In genomic region chr11:60914620-60915249, GRCh38 we compare ENCODE assay signal across 8 cellular contexts. TPM values are rescaled to one million over a fixed set of nuclear protein-coding genes. Genes with fewer than 3 reads are reported as not detected.
DNase-seq lines count a peak whose midpoint lies in the region; ATAC-seq and TF ChIP-seq lines count a peak whose summit lies in the region.

No MANE protein-coding gene starts in this region.

- H3F3A ChIP-seq in GM23248 (ENCODE audit: insufficient read depth) = peaks cover 3% of the 10 kb centered on the region; the same call in 1 of the 2 replicates

- no peak for TF ChIP-seq EP300 in sigmoid colon (IDR thresholded peaks at IDR 0.05)

- H3K9ac ChIP-seq in GM23248 (peak overlapping the region; percentile 85), NT2/D1 (ENCODE audit: insufficient read length, low read depth) (peak overlapping the region; percentile 88)

- no peaks in the 10 kb centered on the region for H3K36me3 ChIP-seq in CD8-positive, alpha-beta T cell (ENCODE audit: insufficient read depth, low read length)
- H3K36me3 ChIP-seq in GM23248 (ENCODE audit: low read depth) = no peaks in the 10 kb centered on the region
- H3K36me3 ChIP-seq in NT2/D1 (ENCODE audit: insufficient read depth, insufficient read length, low read length) = peaks cover 24% of the 10 kb centered on the region
- H3K36me3 ChIP-seq in right atrium auricular region = peaks cover 4% of the 10 kb centered on the region
- H3K36me3 ChIP-seq in sigmoid colon = peaks cover 0 to 2% (median 0%) of the 10 kb centered on the region in 4 donors

- peaks cover 40% of the 10 kb centered on the region for H3K4me1 ChIP-seq in CD8-positive, alpha-beta T cell (ENCODE audit: insufficient read depth, low read length)
- H3K4me1 ChIP-seq in GM23248 (ENCODE audit: insufficient read depth) = peaks cover 17% of the 10 kb centered on the region; the same call in 1 of the 2 replicates
- peaks cover 17% of the 10 kb centered on the region for H3K4me1 ChIP-seq in NT2/D1 (ENCODE audit: insufficient read depth, insufficient read length)
- H3K4me1 ChIP-seq in right atrium auricular region = peaks cover 0 to 69% of the 10 kb centered on the region in 2 donors
- H3K4me1 ChIP-seq in sigmoid colon = peaks cover 0 to 45% (median 34%) of the 10 kb centered on the region in 4 donors

- TF ChIP-seq CTCF in CD8-positive, alpha-beta T cell (IDR thresholded peaks at IDR 0.05) = no peak
- TF ChIP-seq CTCF in right atrium auricular region (IDR thresholded peaks at IDR 0.05) (no peak), sigmoid colon (IDR thresholded peaks at IDR 0.05) (no peak)

- no peaks in the 10 kb centered on the region for H3K9me3 Mint-ChIP-seq in CD8-positive, alpha-beta T cell
- H3K9me3 Mint-ChIP-seq in activated naive CD8-positive, alpha-beta T cell treated with anti-CD3 and anti-CD28 coated beads, Interleukin-2, amount 10 ng/mL, durations not matched to agents 7 days and 5 days = no peaks in the 10 kb centered on the region

- H3K4me1 Mint-ChIP-seq in CD8-positive, alpha-beta T cell (ENCODE audit: low read depth) = peaks cover 71% of the 10 kb centered on the region
- peaks cover 45% of the 10 kb centered on the region for H3K4me1 Mint-ChIP-seq in activated naive CD8-positive, alpha-beta T cell treated with anti-CD3 and anti-CD28 coated beads, Interleukin-2, amount 10 ng/mL, durations not matched to agents 7 days and 5 days

- peak overlapping the region; percentile 95 for H3K4me3 Mint-ChIP-seq in CD8-positive, alpha-beta T cell
- peak overlapping the region; percentile 89 for H3K4me3 Mint-ChIP-seq in activated naive CD8-positive, alpha-beta T cell treated with anti-CD3 and anti-CD28 coated beads, Interleukin-2, amount 10 ng/mL, durations not matched to agents 7 days and 5 days

- DNase-seq in CD8-positive, alpha-beta T cell = peak in 3 of 7 experiments; percentile 34 to 67 (median 40)
- DNase-seq in GM23248 = peak; percentile 68
- no peak for DNase-seq in NT2/D1 (ENCODE audit: low read depth, low spot score)
- DNase-seq in activated naive CD8-positive, alpha-beta T cell treated with anti-CD3 and anti-CD28 coated beads, Interleukin-2, amount 10 ng/mL, durations not matched to agents 7 days and 5 days = peak; percentile 65
- no peak for DNase-seq in right atrium auricular region (ENCODE audit: low spot score)
- peak; percentile 71 for DNase-seq in sigmoid colon
- DNase-seq in middle frontal gyrus (ENCODE audit: extremely low spot score, low spot score) = no peak

- peaks cover 42% of the 10 kb centered on the region for H3K79me2 ChIP-seq in GM23248 (ENCODE audit: insufficient read depth)

- no peaks in the 10 kb centered on the region for H3K9me2 ChIP-seq in GM23248 (ENCODE audit: insufficient read depth)

- ATAC-seq in CD8-positive, alpha-beta T cell = peak; percentile 8
- ATAC-seq in activated naive CD8-positive, alpha-beta T cell treated with anti-CD3 and anti-CD28 coated beads, Interleukin-2, amount 10 ng/mL, durations not matched to agents 7 days and 5 days (ENCODE audit: low read depth) = peak; percentile 27
- ATAC-seq in HG03439 (IDR thresholded peaks at IDR 0.05; ENCODE audit: unreplicated experiment) = no peak

- in situ Hi-C loops in GM23248 (cut with MboI) = no loop called here

- POLR2A ChIA-PET in CD8-positive, alpha-beta T cell (lab: Charles Lee) = interaction anchor here (1.0 to 4.0 kb wide), 10 partner anchors 9 to 478 kb away, joined by 3 to 41 read pairs (median 6); partner anchors contain the start of genes PRPF19, TMEM132A and TMEM216
- POLR2A ChIA-PET in activated naive CD8-positive, alpha-beta T cell treated with anti-CD3 and anti-CD28 coated beads, Interleukin-2, amount 10 ng/mL, durations not matched to agents 7 days and 5 days (lab: Charles Lee) = interaction anchor here (0.9 to 3.1 kb wide), 16 partner anchors 9 to 200 kb away, joined by 3 to 21 read pairs (median 4); partner anchors contain the start of genes PRPF19, PTGDR2, SLC15A3 and TMEM132A

- peak overlapping the region; percentile 77 for H3K27ac ChIP-seq in CD8-positive, alpha-beta T cell (ENCODE audit: low read depth, low read length)
- H3K27ac ChIP-seq in GM23248 (peak overlapping the region; percentile 79), right atrium auricular region (peak overlapping the region; percentile 93 to 95), sigmoid colon (peak overlapping the region; percentile 91 to 98 (median 95))

- TF ChIP-seq POLR2A in sigmoid colon (IDR thresholded peaks at IDR 0.05) = no peak

- H3K9me3 ChIP-seq in CD8-positive, alpha-beta T cell (ENCODE audit: low read length) = no peaks in the 10 kb centered on the region
- H3K9me3 ChIP-seq in GM23248 (ENCODE audit: low read depth) (no peaks in the 10 kb centered on the region), NT2/D1 (ENCODE audit: insufficient read depth, low read length) (no peaks in the 10 kb centered on the region), right atrium auricular region (no peaks in the 10 kb centered on the region), sigmoid colon (no peaks in the 10 kb centered on the region)

- CTCF ChIA-PET in CD8-positive, alpha-beta T cell (lab: Charles Lee) = interaction anchor here (0.8 to 8.4 kb wide), 24 partner anchors 7 to 273 kb away, joined by 3 to 77 read pairs (median 5); partner anchors contain the start of genes PRPF19 and TMEM132A

- H4K20me1 ChIP-seq in GM23248 (ENCODE audit: insufficient read depth) = no peaks in the 10 kb centered on the region

- H2AFZ ChIP-seq in GM23248 = peak overlapping the region; percentile 96

- WGBS in GM23248 (ENCODE audit: low coverage in 1 of 2, low lambda C conversion rate in 2 of 2, missing lambda C conversion rate in 2 of 2), 2 experiments = 1% methylated on average over 31 of the region's 32 CpGs
- 1% methylated on average over 32 of the region's 32 CpGs for WGBS in sigmoid colon, 2 donors

- H3K27me3 ChIP-seq in CD8-positive, alpha-beta T cell (ENCODE audit: insufficient read depth, low read length) = no peaks in the 10 kb centered on the region
- H3K27me3 ChIP-seq in GM23248 (replicated peaks; ENCODE audit: insufficient read depth) (no peaks in the 10 kb centered on the region; the same call in 1 of the 2 replicates), NT2/D1 (ENCODE audit: insufficient read depth, insufficient read length) (peaks cover 12% of the 10 kb centered on the region), right atrium auricular region (no peaks in the 10 kb centered on the region), sigmoid colon (no peaks in the 10 kb centered on the region)

- H3K27me3 Mint-ChIP-seq in CD8-positive, alpha-beta T cell (ENCODE audit: low read depth) = no peaks in the 10 kb centered on the region
- H3K27me3 Mint-ChIP-seq in activated naive CD8-positive, alpha-beta T cell treated with anti-CD3 and anti-CD28 coated beads, Interleukin-2, amount 10 ng/mL, durations not matched to agents 7 days and 5 days = no peaks in the 10 kb centered on the region

- H3K27ac Mint-ChIP-seq in CD8-positive, alpha-beta T cell = peak overlapping the region; percentile 86
- H3K27ac Mint-ChIP-seq in activated naive CD8-positive, alpha-beta T cell treated with anti-CD3 and anti-CD28 coated beads, Interleukin-2, amount 10 ng/mL, durations not matched to agents 7 days and 5 days = peak overlapping the region; percentile 91

- H3K4me3 ChIP-seq in CD8-positive, alpha-beta T cell (ENCODE audit: low read depth, low read length) = peak overlapping the region; percentile 85
- peak overlapping the region; percentile 84 for H3K4me3 ChIP-seq in GM23248
- H3K4me3 ChIP-seq in NT2/D1 (ENCODE audit: insufficient read length, low read depth) = peak overlapping the region; percentile 80
- peak overlapping the region; percentile 82 to 83 for H3K4me3 ChIP-seq in right atrium auricular region
- peak overlapping the region; percentile 82 to 84 (median 83) for H3K4me3 ChIP-seq in sigmoid colon

- H3K4me2 ChIP-seq in GM23248 (ENCODE audit: unreplicated experiment) = peak overlapping the region; percentile 91

- intact Hi-C loops in CD8-positive, alpha-beta T cell (cut with DNase I, micrococcal nuclease) = loop anchor here (1.0 to 10.0 kb wide), 13 partner anchors 8 to 1640 kb away; partner anchors contain the start of genes CYB561A3 (in 2 of the 2), PRPF19 (in 2 of the 2), TMEM138 (in 2 of the 2) and VPS37C (in 2 of the 2)
- intact Hi-C loops in sigmoid colon (cut with DNase I) = loop anchor here (2.0 to 10.0 kb wide), 3 partner anchors 36 to 1360 kb away; no protein-coding TSS in a partner anchor

- peaks cover 24% of the 10 kb centered on the region for H3K36me3 Mint-ChIP-seq in CD8-positive, alpha-beta T cell
- H3K36me3 Mint-ChIP-seq in activated naive CD8-positive, alpha-beta T cell treated with anti-CD3 and anti-CD28 coated beads, Interleukin-2, amount 10 ng/mL, durations not matched to agents 7 days and 5 days = peaks cover 8% of the 10 kb centered on the region

RNA-seq across cellular contexts. Expression of gene TMEM109, which starts 0.8 kb away (rescaled TPM):
- 10 to 100 TPM; 46.7 to 52.2 TPM for total RNA-seq in CD8-positive, alpha-beta T cell
- 27.2 and 35.9 TPM in 2 replicates for total RNA-seq in GM23248 (2014; rRNA removed; shearing (Covaris generic))
- polyA plus RNA-seq in GM23248 (2016; fragmentation: Nextera tagmentation; extraction: Ambion mirVana) = 95.2 and 97.9 TPM in 2 replicates
- 100 to 1,000 TPM in 1 of 2 experiments, 10 to 100 TPM in 1; 97.8 to 102 TPM for total RNA-seq in activated naive CD8-positive, alpha-beta T cell treated with anti-CD3 and anti-CD28 coated beads, Interleukin-2, amount 10 ng/mL, durations not matched to agents 7 days and 5 days
- 100 to 1,000 TPM; 119 to 124 TPM for total RNA-seq in right atrium auricular region
- 100 to 1,000 TPM in 2 of 4 donors, 10 to 100 TPM in 2; 86.2 to 115 (median 98.4) TPM for total RNA-seq in sigmoid colon
- polyA plus RNA-seq in sigmoid colon = 10 to 100 TPM; 16.2 to 57.7 (median 17.3) TPM

RNA-seq across cellular contexts. Expression of gene PRPF19, which starts 8.3 kb away (rescaled TPM):
- 10 to 100 TPM; 96.1 to 99.4 TPM for total RNA-seq in CD8-positive, alpha-beta T cell
- total RNA-seq in GM23248 (2014; rRNA removed; shearing (Covaris generic)) = 47.9 and 58.9 TPM in 2 replicates
- polyA plus RNA-seq in GM23248 (2016; fragmentation: Nextera tagmentation; extraction: Ambion mirVana) = 17.4 and 19.1 TPM in 2 replicates
- total RNA-seq in activated naive CD8-positive, alpha-beta T cell treated with anti-CD3 and anti-CD28 coated beads, Interleukin-2, amount 10 ng/mL, durations not matched to agents 7 days and 5 days = 100 to 1,000 TPM in 1 of 2 experiments, 10 to 100 TPM in 1; 97.7 to 103 TPM
- 10 to 100 TPM; 20.3 to 46.2 TPM for total RNA-seq in right atrium auricular region
- 10 to 100 TPM; 37.1 to 52.5 (median 38.9) TPM for total RNA-seq in sigmoid colon
- polyA plus RNA-seq in sigmoid colon = 10 to 100 TPM; 41.2 to 92.3 (median 42.0) TPM

RNA-seq across cellular contexts. Expression of gene TMEM132A, which starts 9.5 kb away (rescaled TPM):
- not detected for total RNA-seq in CD8-positive, alpha-beta T cell
- 27.2 and 28.2 TPM in 2 replicates for total RNA-seq in GM23248 (2014; rRNA removed; shearing (Covaris generic))
- 10.1 and 12.2 TPM in 2 replicates for polyA plus RNA-seq in GM23248 (2016; fragmentation: Nextera tagmentation; extraction: Ambion mirVana)
- total RNA-seq in activated naive CD8-positive, alpha-beta T cell treated with anti-CD3 and anti-CD28 coated beads, Interleukin-2, amount 10 ng/mL, durations not matched to agents 7 days and 5 days = 1 to 10 TPM in 1 of 2 experiments, under 1 TPM in 1; 0.80 to 1.3 TPM
- total RNA-seq in right atrium auricular region = 1 to 10 TPM; 7.5 to 8.4 TPM
- 10 to 100 TPM in 1 of 4 donors, 1 to 10 TPM in 2, under 1 TPM in 1; 0.49 to 17.4 (median 2.9) TPM for total RNA-seq in sigmoid colon
- polyA plus RNA-seq in sigmoid colon = 1 to 10 TPM in 2 of 3 donors, under 1 TPM in 1; 0.60 to 8.5 (median 2.3) TPM

RNA-seq across cellular contexts. Expression of gene SLC15A3, which starts 37.2 kb away (rescaled TPM):
- 1 to 10 TPM; 6.3 to 9.0 TPM for total RNA-seq in CD8-positive, alpha-beta T cell
- 0.51 and 2.2 TPM in 2 replicates for total RNA-seq in GM23248 (2014; rRNA removed; shearing (Covaris generic))
- polyA plus RNA-seq in GM23248 (2016; fragmentation: Nextera tagmentation; extraction: Ambion mirVana) (1.1 and 1.5 TPM in 2 replicates), sigmoid colon (10 to 100 TPM; 13.8 to 32.0 (median 21.3) TPM)
- total RNA-seq in activated naive CD8-positive, alpha-beta T cell treated with anti-CD3 and anti-CD28 coated beads, Interleukin-2, amount 10 ng/mL, durations not matched to agents 7 days and 5 days = 1 to 10 TPM; 7.2 to 7.4 TPM
- total RNA-seq in right atrium auricular region (10 to 100 TPM; 12.9 to 17.5 TPM), sigmoid colon (10 to 100 TPM; 12.8 to 43.9 (median 28.6) TPM)

RNA-seq across cellular contexts. Expression of gene ZP1, which starts 47.4 kb away (rescaled TPM):
- not detected for total RNA-seq in CD8-positive, alpha-beta T cell
- total RNA-seq in GM23248 (2014; rRNA removed; shearing (Covaris generic)) = 1.3 and 5.3 TPM in 2 replicates
- polyA plus RNA-seq in GM23248 (2016; fragmentation: Nextera tagmentation; extraction: Ambion mirVana) (0.51 and 1.0 TPM in 2 replicates), sigmoid colon (under 1 TPM in 1 of 3 donors, not detected in 2; 0.15 TPM)
- total RNA-seq in activated naive CD8-positive, alpha-beta T cell treated with anti-CD3 and anti-CD28 coated beads, Interleukin-2, amount 10 ng/mL, durations not matched to agents 7 days and 5 days = under 1 TPM; 0.44 to 0.60 TPM
- total RNA-seq in right atrium auricular region (not detected), sigmoid colon (not detected)

Comparison
In these comparisons a context has a peak if more than half of its experiments do, and no peak if none do; other contexts are left out.
1. DNase-seq: peak in GM23248 (single experiment), activated naive CD8-positive, alpha-beta T cell treated with anti-CD3 and anti-CD28 coated beads, Interleukin-2, amount 10 ng/mL, durations not matched to agents 7 days and 5 days (single experiment) and sigmoid colon (single experiment); none in NT2/D1 (single experiment), right atrium auricular region (single experiment) and middle frontal gyrus (single experiment).
2. Peak in every context shown above with its lines, with median percentiles within 50 percentile points of each other: H3K27ac ChIP-seq and H3K4me3 ChIP-seq.